8 cellular contexts compared by ENCODE assay signal in genomic region chr6:41371992-41372525, GRCh38. TPM values are rescaled to one million over a fixed set of nuclear protein-coding genes. Genes with fewer than 3 reads are reported as not detected.
DNase-seq lines count a peak whose midpoint lies in the region; ATAC-seq, FAIRE-seq and TF ChIP-seq lines count a peak whose summit lies in the region.

No MANE protein-coding gene starts in this region.

- H3K79me1 ChIP-seq in neuronal stem cell (ENCODE audit: low read depth, low read length): no peaks in the 10 kb centered on the region

- no peak for TF ChIP-seq CTCF in endothelial cell of umbilical vein (IDR thresholded peaks at IDR 0.05; ENCODE audit: extremely low read depth in 1 of 2, insufficient read depth in 1 of 2, low read depth in 1 of 2, low read length in 2 of 2)

- no peak overlapping the region for H2BK120ac ChIP-seq in neuronal stem cell (ENCODE audit: low read depth, low read length)

- H2AFZ ChIP-seq in endothelial cell of umbilical vein (ENCODE audit: low read depth, low read length): no peak overlapping the region
- peak overlapping the region; percentile 89 for H2AFZ ChIP-seq in neuronal stem cell (ENCODE audit: low read length)

- FAIRE-seq in endothelial cell of umbilical vein (lab: Jason Lieb, UNC): no peak

- no CpG with 5 or more reads among the region's 34 CpGs for WGBS in neuronal stem cell (ENCODE audit: extremely low coverage in 2 of 2, insufficient read length in 2 of 2, insufficient replicate concordance in 1 of 2), 2 donors

- dilution Hi-C loops in endothelial cell of umbilical vein (cut with MboI; ENCODE audit: extremely low pct_ligation_motif_present, low sequenced_read_pairs): no loop called here

- peak; percentile 34 for DNase-seq in COLO668 (lab: John Stamatoyannopoulos, UW; ENCODE audit: unreplicated experiment)
- no peak for DNase-seq in NT2/D1 (ENCODE audit: low read depth, low spot score)
- DNase-seq in endothelial cell of umbilical vein (ENCODE audit: low read depth, low spot score): no peak
- DNase-seq in neuronal stem cell (ENCODE audit: low spot score): no peak
- no peak for DNase-seq in effector CD8-positive, alpha-beta T cell (lab: John Stamatoyannopoulos, UW)
- DNase-seq in NCI-H2029 treated with DMSO at 0.1 percent for 48 hours (lab: John Stamatoyannopoulos, UW): no peak
- no peak for DNase-seq in stimulated activated naive CD4-positive, alpha-beta T cell treated with Interleukin-2 at 50 U/mL for 16 hours (lab: John Stamatoyannopoulos, UW)

- ATAC-seq in GM19023 (IDR thresholded peaks at IDR 0.05; ENCODE audit: unreplicated experiment): no peak

- peaks cover 8% of the 10 kb centered on the region for H3K4me1 ChIP-seq in NT2/D1 (ENCODE audit: insufficient read depth, insufficient read length)
- H3K4me1 ChIP-seq in endothelial cell of umbilical vein (ENCODE audit: control insufficient read depth, extremely low read depth, insufficient read depth, low read length): peaks cover 3% of the 10 kb centered on the region
- H3K4me1 ChIP-seq in neuronal stem cell (ENCODE audit: control insufficient read depth in 2 of 2, insufficient read depth in 1 of 2, low read depth in 1 of 2, low read length in 2 of 2): peaks cover 31 to 32% of the 10 kb centered on the region in 2 donors

- H2BK5ac ChIP-seq in neuronal stem cell (ENCODE audit: low read length): no peak overlapping the region

- H3K36me3 ChIP-seq in NT2/D1 (ENCODE audit: insufficient read depth, insufficient read length, low read length) (no peaks in the 10 kb centered on the region), endothelial cell of umbilical vein (ENCODE audit: control insufficient read depth in 2 of 2, extremely low read depth in 1 of 2, insufficient read depth in 2 of 2, low read length in 2 of 2) (no peaks in the 10 kb centered on the region), neuronal stem cell (replicated peaks in 1 of 2; ENCODE audit: control insufficient read depth in 2 of 2, insufficient read depth in 2 of 2, low read length in 2 of 2) (no peaks in the 10 kb centered on the region)

- H4K91ac ChIP-seq in neuronal stem cell (ENCODE audit: low read depth, low read length, poor library complexity): no peak overlapping the region

- CTCF ChIA-PET in endothelial cell of umbilical vein (lab: Charles Lee): interaction anchor here (0.9 to 3.3 kb wide), 6 partner anchors 217 to 313 kb away, joined by 3 to 17 read pairs (median 4); no protein-coding TSS in a partner anchor

- no peak overlapping the region for H3K14ac ChIP-seq in neuronal stem cell (ENCODE audit: low read length)

- H3K79me2 ChIP-seq in endothelial cell of umbilical vein (ENCODE audit: control insufficient read depth, insufficient read depth, low read length): no peaks in the 10 kb centered on the region

- H2AK5ac ChIP-seq in neuronal stem cell (ENCODE audit: low read depth, low read length): no peak overlapping the region

- H3K9ac ChIP-seq in NT2/D1 (ENCODE audit: insufficient read length, low read depth): peak overlapping the region; percentile 42
- H3K9ac ChIP-seq in endothelial cell of umbilical vein (replicated peaks; ENCODE audit: extremely low read depth, insufficient read depth, low read length): no peak overlapping the region
- H3K9ac ChIP-seq in neuronal stem cell (ENCODE audit: low read depth, low read length, poor library complexity): no peak overlapping the region

- H3K27ac ChIP-seq in endothelial cell of umbilical vein (ENCODE audit: insufficient read depth, low read depth, low read length): no peak overlapping the region
- H3K27ac ChIP-seq in neuronal stem cell (replicated peaks; ENCODE audit: low read length): no peak overlapping the region

- no peak overlapping the region for H4K8ac ChIP-seq in neuronal stem cell (ENCODE audit: low read depth, low read length)

- no peak overlapping the region for H3K18ac ChIP-seq in neuronal stem cell (ENCODE audit: low read length)

- peaks cover 96% of the 10 kb centered on the region for H3K27me3 ChIP-seq in NT2/D1 (ENCODE audit: insufficient read depth, insufficient read length)
- H3K27me3 ChIP-seq in endothelial cell of umbilical vein (ENCODE audit: control insufficient read depth in 2 of 2, insufficient read depth in 2 of 2, low read length in 2 of 2): peaks cover 63 to 67% of the 10 kb centered on the region in 2 experiments
- H3K27me3 ChIP-seq in neuronal stem cell (ENCODE audit: control insufficient read depth in 3 of 3, insufficient read depth in 3 of 3, low read depth in 1 of 3, low read length in 3 of 3): peaks cover 51 to 81% (median 79%) of the 10 kb centered on the region in 3 experiments

- no TSS peak for BruUV-seq in endothelial cell of umbilical vein (replicated peaks; lab: Mats Ljungman, UMichigan)

- no peak for TF ChIP-seq POLR2A in endothelial cell of umbilical vein (IDR thresholded peaks at IDR 0.05; ENCODE audit: low read depth, low read length)

- H2BK15ac ChIP-seq in neuronal stem cell (ENCODE audit: low read length): no peak overlapping the region

- H3K4me3 ChIP-seq in NT2/D1 (ENCODE audit: insufficient read length, low read depth) (peak overlapping the region; percentile 30), endothelial cell of umbilical vein (replicated peaks in 1 of 3; ENCODE audit: insufficient read depth in 1 of 3, low read depth in 1 of 3, low read length in 3 of 3) (no peak overlapping the region), neuronal stem cell (ENCODE audit: low read length in 2 of 2) (peak overlapping the region; percentile 13 to 27)

- POLR2A ChIA-PET in endothelial cell of umbilical vein (lab: Charles Lee): no interaction called here

- no peak overlapping the region for H2BK12ac ChIP-seq in neuronal stem cell (ENCODE audit: low read length)

- no peaks in the 10 kb centered on the region for H3K9me1 ChIP-seq in endothelial cell of umbilical vein (replicated peaks; ENCODE audit: control insufficient read depth, extremely low read depth, insufficient read depth, low read length)

- H3K4me2 ChIP-seq in endothelial cell of umbilical vein (ENCODE audit: insufficient read depth, low read length) (no peak overlapping the region), neuronal stem cell (ENCODE audit: insufficient read depth, low read length, poor library complexity, severe bottlenecking) (peak overlapping the region; percentile 68)

- intact Hi-C loops in endothelial cell of umbilical vein (cut with micrococcal nuclease): no loop called here

- no peak overlapping the region for H3K4ac ChIP-seq in neuronal stem cell (ENCODE audit: low read length)

- H3K9me3 ChIP-seq in NT2/D1 (ENCODE audit: insufficient read depth, low read length) (no peaks in the 10 kb centered on the region), endothelial cell of umbilical vein (replicated peaks; ENCODE audit: control insufficient read depth, insufficient read depth, low read length) (no peaks in the 10 kb centered on the region), neuronal stem cell (replicated peaks in 1 of 2; ENCODE audit: control insufficient read depth in 2 of 2, insufficient read depth in 1 of 2, low read depth in 1 of 2, low read length in 2 of 2) (peaks cover 0 to 3% of the 10 kb centered on the region in 2 donors)

- no peak overlapping the region for H3K23ac ChIP-seq in neuronal stem cell (ENCODE audit: low read depth, low read length, poor library complexity)

- no peaks in the 10 kb centered on the region for H4K20me1 ChIP-seq in endothelial cell of umbilical vein (replicated peaks; ENCODE audit: control insufficient read depth, extremely low read depth, insufficient read depth, low read length)

TF ChIP-seq in endothelial cell of umbilical vein, 7 proteins besides CTCF, POLR2A, EP300 and RAD21:
- TF ChIP-seq MYC (IDR thresholded peaks at IDR 0.05; ENCODE audit: low read depth, low read length) (no peak), EZH2 (IDR thresholded peaks at IDR 0.05; ENCODE audit: borderline replicate concordance, low read depth, low read length, severe bottlenecking) (peak; percentile 65)

RNA-seq across cellular contexts. Expression of gene NCR2, which starts 36.7 kb away (rescaled TPM):
- total RNA-seq in endothelial cell of umbilical vein: not detected in 2 replicates
- not detected in 2 replicates for polyA plus RNA-seq in endothelial cell of umbilical vein
- not detected in 2 replicates for polyA plus RNA-seq in endothelial cell of umbilical vein (2011; cell fraction: cytosol; rRNA removed)
- polyA plus RNA-seq in endothelial cell of umbilical vein (2011; cell fraction: nucleus; rRNA removed): not detected in 2 replicates
- polyA plus RNA-seq in endothelial cell of umbilical vein (2012): not detected in 2 replicates
- polyA minus RNA-seq in endothelial cell of umbilical vein: not detected in 2 replicates
- not detected for polyA minus RNA-seq in endothelial cell of umbilical vein (2011; cell fraction: cytosol; rRNA and poly(A)+ RNA removed)
- polyA minus RNA-seq in endothelial cell of umbilical vein (2011; cell fraction: nucleus; rRNA and poly(A)+ RNA removed): not detected in 2 replicates
- polyA plus RNA-seq in neuronal stem cell (2013, experiment 1 of 2): not detected
- not detected for polyA plus RNA-seq in neuronal stem cell (2013, experiment 2 of 2)

Comparison
In these comparisons a context has a peak if more than half of its experiments do, and no peak if none do; other contexts are left out.
1. H3K4me3 ChIP-seq: peak in NT2/D1 (single experiment) and neuronal stem cell (2 of 2); none in endothelial cell of umbilical vein (0 of 3).